1 cellular context compared by ENCODE assay signal in genomic region chr11:65121865-65122696, GRCh38.
TF ChIP-seq lines count a peak whose summit lies in the region.

Gene FAU (minus strand): TSS chr11:65122134. CDS start chr11:65121813, 321 bp downstream.
Gene MRPL49 (plus strand): TSS chr11:65122321. CDS start chr11:65122347, 26 bp downstream.

TF ChIP-seq in HepG2, 621 proteins besides CTCF, POLR2A, EP300 and RAD21 (continued from another document and continues in another):
- no peak; the same call in 1 of the 2 replicates for TF ChIP-seq ZBTB46 (CRISPR knock-in tag; IDR thresholded peaks at IDR 0.05; ENCODE audit: borderline replicate concordance)
- TF ChIP-seq HNF4A (CRISPR knock-in tag; IDR thresholded peaks at IDR 0.05) = no peak
- TF ChIP-seq TRAFD1 (CRISPR knock-in tag; IDR thresholded peaks at IDR 0.05; ENCODE audit: borderline replicate concordance) = no peak
- TF ChIP-seq ZBTB33 (CRISPR knock-in tag; IDR thresholded peaks at IDR 0.05) = no peak
- peak; percentile 37; the same call in 1 of the 2 replicates for TF ChIP-seq RNF2 (conservative IDR thresholded peaks at IDR 0.05; ENCODE audit: low read depth)
- TF ChIP-seq ZSCAN21 (CRISPR knock-in tag; IDR thresholded peaks at IDR 0.05; ENCODE audit: borderline replicate concordance) = peak; percentile 78; the same call in 1 of the 2 replicates
- peak; percentile 92 for TF ChIP-seq ELF3 (CRISPR knock-in tag; IDR thresholded peaks at IDR 0.05)
- no peak; the same call in 1 of the 2 replicates for TF ChIP-seq ZNF276 (CRISPR knock-in tag; IDR thresholded peaks at IDR 0.05; ENCODE audit: low read depth)
- TF ChIP-seq SAFB2 (CRISPR knock-in tag; IDR thresholded peaks at IDR 0.05; ENCODE audit: borderline replicate concordance, low read depth) = no peak; the same call in 1 of the 2 replicates
- TF ChIP-seq ZNF331 (CRISPR knock-in tag; IDR thresholded peaks at IDR 0.05) = peak; percentile 53
- no peak for TF ChIP-seq TIGD3 (CRISPR knock-in tag; IDR thresholded peaks at IDR 0.05; ENCODE audit: borderline replicate concordance)
- TF ChIP-seq PPARG (CRISPR knock-in tag; conservative IDR thresholded peaks at IDR 0.05) = no peak
- TF ChIP-seq ZNF326 (CRISPR knock-in tag; IDR thresholded peaks at IDR 0.05; ENCODE audit: borderline replicate concordance) = no peak
- no peak for TF ChIP-seq KDM3A (CRISPR knock-in tag; IDR thresholded peaks at IDR 0.05; ENCODE audit: low read depth)
- TF ChIP-seq ZNF205 (CRISPR knock-in tag; IDR thresholded peaks at IDR 0.05) = no peak; the same call in 1 of the 2 replicates
- TF ChIP-seq FOSL1 (CRISPR knock-in tag; IDR thresholded peaks at IDR 0.05; ENCODE audit: borderline replicate concordance) = no peak
- no peak for TF ChIP-seq TSC22D2 (CRISPR knock-in tag; IDR thresholded peaks at IDR 0.05; ENCODE audit: borderline replicate concordance)
- no peak for TF ChIP-seq ATF6 (CRISPR knock-in tag; conservative IDR thresholded peaks at IDR 0.05)
- TF ChIP-seq TRIM22 (IDR thresholded peaks at IDR 0.05) = no peak
- no peak for TF ChIP-seq ATF7-NPFF (CRISPR knock-in tag; IDR thresholded peaks at IDR 0.05; ENCODE audit: low read depth)
- TF ChIP-seq KAT2B (IDR thresholded peaks at IDR 0.05; ENCODE audit: borderline replicate concordance, low read depth, low read length) = no peak
- TF ChIP-seq TOE1 (CRISPR knock-in tag; IDR thresholded peaks at IDR 0.05) = no peak
- peak; percentile 39; the same call in 1 of the 2 replicates for TF ChIP-seq ZBTB42 (CRISPR knock-in tag; IDR thresholded peaks at IDR 0.05)
- TF ChIP-seq TCF7L2 (IDR thresholded peaks at IDR 0.05; ENCODE audit: low read depth, low read length) = no peak
- peak; percentile 85 for TF ChIP-seq IKZF5 (CRISPR knock-in tag; IDR thresholded peaks at IDR 0.05)
- TF ChIP-seq CENPT (CRISPR knock-in tag; IDR thresholded peaks at IDR 0.05; ENCODE audit: low read depth) = no peak
- TF ChIP-seq ZNF253 (CRISPR knock-in tag; IDR thresholded peaks at IDR 0.05; ENCODE audit: borderline replicate concordance) = no peak
- TF ChIP-seq LBX2 (CRISPR knock-in tag; IDR thresholded peaks at IDR 0.05; ENCODE audit: borderline replicate concordance) = peak; percentile 52; the same call in 1 of the 2 replicates
- no peak for TF ChIP-seq ZSCAN22 (CRISPR knock-in tag; IDR thresholded peaks at IDR 0.05)
- peak; percentile 27 for TF ChIP-seq SKI (IDR thresholded peaks at IDR 0.05; ENCODE audit: partially characterized antibody)
- TF ChIP-seq MEIS2 (CRISPR knock-in tag; IDR thresholded peaks at IDR 0.05) = no peak
- TF ChIP-seq ONECUT2 (CRISPR knock-in tag; IDR thresholded peaks at IDR 0.05) = no peak
- no peak for TF ChIP-seq CHCHD3 (CRISPR knock-in tag; IDR thresholded peaks at IDR 0.05)
- no peak for TF ChIP-seq ZSCAN29 (CRISPR knock-in tag; conservative IDR thresholded peaks at IDR 0.05)
- 0 out of 2 replicates have a peak, but pooled peaks have one; percentile 19 for TF ChIP-seq FOXO4 (CRISPR knock-in tag; conservative IDR thresholded peaks at IDR 0.05)
- 0 out of 2 replicates have a peak, but pooled peaks have one; percentile 65 for TF ChIP-seq HNRNPL (IDR thresholded peaks at IDR 0.05; ENCODE audit: low read depth, low read length)
- no peak for TF ChIP-seq RFX1 (IDR thresholded peaks at IDR 0.05)
- no peak; the same call in 1 of the 2 replicates for TF ChIP-seq GLMP (CRISPR knock-in tag; IDR thresholded peaks at IDR 0.05; ENCODE audit: borderline replicate concordance)
- TF ChIP-seq SATB2 (CRISPR knock-in tag; IDR thresholded peaks at IDR 0.05) = peak; percentile 55; the same call in 1 of the 2 replicates
- TF ChIP-seq NFE2L1 (CRISPR knock-in tag; IDR thresholded peaks at IDR 0.05; ENCODE audit: borderline replicate concordance) = no peak; the same call in 1 of the 2 replicates
- TF ChIP-seq SNRNP70 (IDR thresholded peaks at IDR 0.05; ENCODE audit: low read depth, low read length) = no peak
- TF ChIP-seq HMG20A (CRISPR knock-in tag; IDR thresholded peaks at IDR 0.05; ENCODE audit: borderline replicate concordance) = 0 out of 2 replicates have a peak, but pooled peaks have one; percentile 22
- peak; percentile 85; the same call in 1 of the 2 replicates for TF ChIP-seq ZNF556 (CRISPR knock-in tag; IDR thresholded peaks at IDR 0.05; ENCODE audit: borderline replicate concordance)
